Comparison of ENCODE assay signal across 18 cellular contexts in genomic region chr10:89425000-89425399, GRCh38. TPM values are rescaled to one million over a fixed set of nuclear protein-coding genes. Genes with fewer than 3 reads are reported as not detected.
A peak's percentile ranks its signal among the peaks of the same experiment; 100 is the strongest.
DNase-seq lines count a peak whose midpoint lies in the region; ATAC-seq, FAIRE-seq and TF ChIP-seq lines count a peak whose summit lies in the region.
"Had no signal": no experiment of that assay in that cellular context is flagged by ENCODE, and none has a peak within 500 bp of the region (broad histone marks: within the 10 kb centered on the region; RNA-seq: fewer than 3 reads in every experiment).

No MANE protein-coding gene starts in this region.

- in situ Hi-C loops in GM13976 (cut with MboI; ENCODE audit: low sequenced_read_pairs, unreplicated experiment) = loop anchor here (10.0 kb wide), 1 partner anchor 130 kb away; no protein-coding TSS in a partner anchor

- POLR2A ChIA-PET in A549 (lab: Yijun Ruan, JAX) = no interaction called here

- H3K9ac ChIP-seq in kidney (ENCODE audit: low read length in 2 of 2) (peak overlapping the region in 1 of 2 donors; percentile 42), liver (ENCODE audit: low read depth in 1 of 2, low read length in 2 of 2) (no peak overlapping the region)

- H3K4me3 ChIP-seq in A549 (no peak overlapping the region), kidney (ENCODE audit: low read length in 2 of 2) (no peak overlapping the region), liver (ENCODE audit: low read depth in 1 of 3, low read length in 3 of 3) (no peak overlapping the region)

- no peak for TF ChIP-seq POLR2A in A549 (IDR thresholded peaks at IDR 0.05; ENCODE audit: low read length)

- 41% methylated on average over 5 of the region's 5 CpGs for WGBS in A549 (ENCODE audit: missing lambda C conversion rate)
- 34% methylated on average over 5 of the region's 5 CpGs for WGBS in liver

- no peak for TF ChIP-seq CTCF in A549 (IDR thresholded peaks at IDR 0.05)
- no peak for TF ChIP-seq CTCF in kidney (IDR thresholded peaks at IDR 0.05; ENCODE audit: borderline replicate concordance, extremely low read depth, insufficient read depth)
- no peak for TF ChIP-seq CTCF in liver (IDR thresholded peaks at IDR 0.05; ENCODE audit: low read depth, low read length, missing input control)
- no peak for TF ChIP-seq CTCF in GM13976 (IDR thresholded peaks at IDR 0.05; ENCODE audit: borderline replicate concordance, control extremely low read depth, extremely low read depth, insufficient read depth, missing control alignments)

- H3K4me1 ChIP-seq in A549 (peaks cover 13% of the 10 kb centered on the region), kidney (ENCODE audit: control insufficient read depth in 1 of 2, insufficient read depth in 1 of 2, low read depth in 1 of 2, low read length in 2 of 2) (peaks cover 4 to 38% of the 10 kb centered on the region in 2 donors), liver (ENCODE audit: control insufficient read depth in 4 of 4, insufficient read depth in 4 of 4, low read length in 3 of 4) (peaks cover 0 to 15% (median 14%) of the 10 kb centered on the region in 4 donors)

- TF ChIP-seq EP300 in A549 (IDR thresholded peaks at IDR 0.05) = no peak

- CTCF ChIA-PET in A549 (lab: Yijun Ruan, JAX) = interaction anchor here (3.1 to 9.1 kb wide), 2 partner anchors 129 to 135 kb away, joined by 15 to 88 read pairs; no protein-coding TSS in a partner anchor

- H3K27ac ChIP-seq in A549 (no peak overlapping the region; a peak in 1 of 6 replicates), kidney (ENCODE audit: low read depth in 2 of 2, low read length in 2 of 2) (peak overlapping the region in 1 of 2 donors; percentile 83), liver (ENCODE audit: low read depth in 1 of 2, low read length in 2 of 2) (peak overlapping the region in 1 of 2 donors; percentile 32)

- DNase-seq in A549 (ENCODE audit: low read depth in 1 of 2, low spot score in 1 of 2) (no peak), kidney (no peak), renal cortical epithelial cell (ENCODE audit: low read depth) (peak; percentile 55), MV-4-11 (lab: John Stamatoyannopoulos, UW) (no peak), GM13976 (ENCODE audit: low spot score) (no peak), OCI-M1 (lab: John Stamatoyannopoulos, UW) (no peak)
- DNase-seq: CD8-positive, alpha-beta T cell; COR-L47; DND-41; GDM1; HCEC 1CT; HFFc6; IMR-90 had no signal

- H3K36me3 ChIP-seq in kidney (ENCODE audit: control insufficient read depth in 1 of 2, insufficient read depth in 2 of 2, low read length in 2 of 2) = peaks cover 3 to 8% of the 10 kb centered on the region in 2 donors
- H3K36me3 ChIP-seq in liver (ENCODE audit: control insufficient read depth in 4 of 4, insufficient read depth in 3 of 4, low read depth in 1 of 4, low read length in 3 of 4) = peaks cover 0 to 2% (median 0%) of the 10 kb centered on the region in 4 donors

- FAIRE-seq in A549 (lab: Jason Lieb, UNC) = no peak
- FAIRE-seq in kidney (lab: Jason Lieb, UNC) = peak; percentile 45

- H3K4me2 ChIP-seq in A549 = peak overlapping the region; percentile 28

- intact Hi-C loops in kidney (cut with DNase I) = loop anchor here (5.0 kb wide), 1 partner anchor 137 kb away; no protein-coding TSS in a partner anchor

- no peaks in the 10 kb centered on the region for H3K9me3 ChIP-seq in A549
- H3K9me3 ChIP-seq in kidney (ENCODE audit: control insufficient read depth in 1 of 2, low read length in 2 of 2) = no peaks in the 10 kb centered on the region
- no peaks in the 10 kb centered on the region for H3K9me3 ChIP-seq in liver (ENCODE audit: control insufficient read depth in 4 of 4, low read length in 3 of 4)

- no peak for ATAC-seq in A549
- ATAC-seq: CD8-positive, alpha-beta T cell had no signal

- TF ChIP-seq RAD21 in A549 (conservative IDR thresholded peaks at IDR 0.05 in 1 of 2, IDR thresholded peaks at IDR 0.05 in 1 of 2) (no peak), liver (IDR thresholded peaks at IDR 0.05) (peak in 1 of 2 donors; percentile 4)

- H3K27me3 ChIP-seq in liver (ENCODE audit: control insufficient read depth in 4 of 4, insufficient read depth in 4 of 4, low read length in 3 of 4) = no peaks in the 10 kb centered on the region

TF ChIP-seq in A549, 52 proteins besides CTCF, POLR2A, EP300 and RAD21 (continues in another document):
- TF ChIP-seq REST (IDR thresholded peaks at IDR 0.05) = no peak

TF ChIP-seq in liver, 16 proteins besides CTCF, POLR2A, EP300 and RAD21 (continues in another document):
- no peak for TF ChIP-seq REST (IDR thresholded peaks at IDR 0.05)
- TF ChIP-seq SP1 (IDR thresholded peaks at IDR 0.05) = peak; percentile 87
- no peak for TF ChIP-seq MAX (IDR thresholded peaks at IDR 0.05)
- TF ChIP-seq EGR1 (IDR thresholded peaks at IDR 0.05; ENCODE audit: low read depth in 2 of 2) = no peak
- TF ChIP-seq FOXA2 (IDR thresholded peaks at IDR 0.05) = no peak
- no peak for TF ChIP-seq ATF3 (IDR thresholded peaks at IDR 0.05)
- no peak for TF ChIP-seq GABPA (IDR thresholded peaks at IDR 0.05 in 1 of 2, conservative IDR thresholded peaks at IDR 0.05 in 1 of 2)
- peak; percentile 64 to 71 for TF ChIP-seq RXRA (IDR thresholded peaks at IDR 0.05)
- TF ChIP-seq TAF1 (conservative IDR thresholded peaks at IDR 0.05) = no peak
- TF ChIP-seq JUND (IDR thresholded peaks at IDR 0.05) = no peak
- no peak for TF ChIP-seq YY1 (IDR thresholded peaks at IDR 0.05)
- TF ChIP-seq NR2F2 (IDR thresholded peaks at IDR 0.05) = no peak
- TF ChIP-seq FOXA1 (IDR thresholded peaks at IDR 0.05) = no peak
- peak; percentile 85 to 94 for TF ChIP-seq HNF4A (conservative IDR thresholded peaks at IDR 0.05)
- peak; percentile 78 for TF ChIP-seq HNF4G (IDR thresholded peaks at IDR 0.05)

RNA-seq across cellular contexts. Expression of gene IFIT5, which starts 10.6 kb away (rescaled TPM):
- polyA plus RNA-seq in A549 (2011; rRNA removed) = 10.1 and 11.5 TPM in 2 replicates
- polyA plus RNA-seq in A549 (2012; cell fraction: cytosol; rRNA removed) = 2.0 and 2.1 TPM in 2 replicates
- 0.95 and 1.3 TPM in 2 replicates for polyA plus RNA-seq in A549 (2012; cell fraction: nucleus; rRNA removed)
- 7.8 to 8.0 TPM (median 7.9 TPM) in 3 replicates for polyA plus RNA-seq in A549 (2017; fragmentation: RNase III; extraction: RNeasy Plus Mini Kit Qiagen cat#74134 plus additional on column Dnase treatment)
- polyA minus RNA-seq in A549 (2011; rRNA and poly(A)+ RNA removed) = 4.1 and 4.8 TPM in 2 replicates
- 23.3 TPM for total RNA-seq in kidney
- 11.0 TPM for polyA plus RNA-seq in kidney (ENCODE audit: insufficient read depth, low read depth, low replicate concordance)
- 10 to 100 TPM in 1 of 2 donors, 1 to 10 TPM in 1; 5.0 to 10.7 TPM for total RNA-seq in liver
- polyA plus RNA-seq in liver = 1 to 10 TPM; 6.2 to 7.3 TPM
- total RNA-seq in renal cortical epithelial cell = 16.0 and 41.0 TPM in 2 replicates

RNA-seq across cellular contexts. Expression of gene IFIT1, which starts 32.6 kb away (rescaled TPM):
- polyA plus RNA-seq in A549 (2011; rRNA removed) = 2.0 and 2.5 TPM in 2 replicates
- polyA plus RNA-seq in A549 (2012; cell fraction: cytosol; rRNA removed) = 0.40 and 0.52 TPM in 2 replicates
- 0.14 and 0.24 TPM in 2 replicates for polyA plus RNA-seq in A549 (2012; cell fraction: nucleus; rRNA removed)
- polyA plus RNA-seq in A549 (2017; fragmentation: RNase III; extraction: RNeasy Plus Mini Kit Qiagen cat#74134 plus additional on column Dnase treatment) = 2.1 to 3.7 TPM (median 2.8 TPM) in 3 replicates
- polyA minus RNA-seq in A549 (2011; rRNA and poly(A)+ RNA removed) = 0.17 and 0.29 TPM in 2 replicates
- total RNA-seq in kidney = 16.9 TPM
- polyA plus RNA-seq in kidney (ENCODE audit: insufficient read depth, low read depth, low replicate concordance) = 40.9 TPM
- total RNA-seq in liver = 10 to 100 TPM; 11.4 to 11.8 TPM
- polyA plus RNA-seq in liver = 10 to 100 TPM in 1 of 2 donors, 1 to 10 TPM in 1; 8.1 to 17.5 TPM
- total RNA-seq in renal cortical epithelial cell = 10.2 and 23.3 TPM in 2 replicates

RNA-seq across cellular contexts. Expression of gene IFIT1B, which starts 47.1 kb away (rescaled TPM):
- not detected in 2 replicates for polyA plus RNA-seq in A549 (2011; rRNA removed)
- not detected in 2 replicates for polyA plus RNA-seq in A549 (2012; cell fraction: cytosol; rRNA removed)
- not detected in 2 replicates for polyA plus RNA-seq in A549 (2012; cell fraction: nucleus; rRNA removed)
- not detected in 3 replicates for polyA plus RNA-seq in A549 (2017; fragmentation: RNase III; extraction: RNeasy Plus Mini Kit Qiagen cat#74134 plus additional on column Dnase treatment)
- not detected in 2 replicates for polyA minus RNA-seq in A549 (2011; rRNA and poly(A)+ RNA removed)
- not detected for total RNA-seq in kidney
- polyA plus RNA-seq in kidney (ENCODE audit: insufficient read depth, low read depth, low replicate concordance) = not detected
- total RNA-seq in liver = 10 to 100 TPM in 1 of 2 donors, not detected in 1; 13.3 TPM
- under 1 TPM in 1 of 2 donors, not detected in 1; 0.15 TPM for polyA plus RNA-seq in liver
- not detected in 2 replicates for total RNA-seq in renal cortical epithelial cell
- total RNA-seq: A172; CD8-positive, alpha-beta T cell; HFFc6; IMR-90 had no signal
- polyA plus RNA-seq: AG04450, BJ, CD14-positive monocyte, IMR-90 had no signal
